8 cellular contexts compared by ENCODE assay signal in genomic region chr12:120265203-120265482, GRCh38. TPM values are rescaled to one million over a fixed set of nuclear protein-coding genes. Genes with fewer than 3 reads are reported as not detected.
DNase-seq lines count a peak whose midpoint lies in the region; ATAC-seq, FAIRE-seq and TF ChIP-seq lines count a peak whose summit lies in the region.

No MANE protein-coding gene starts in this region.

- H3K36me3 ChIP-seq in WERI-Rb-1 = no peaks in the 10 kb centered on the region
- H3K36me3 ChIP-seq in hepatocyte (replicated peaks; ENCODE audit: insufficient read depth, low read depth) = no peaks in the 10 kb centered on the region

- H3K27me3 ChIP-seq in WERI-Rb-1 (ENCODE audit: insufficient read depth, low read depth, severe bottlenecking) = no peaks in the 10 kb centered on the region
- H3K27me3 ChIP-seq in hepatocyte = no peaks in the 10 kb centered on the region

- H3K4me3 Mint-ChIP-seq in activated CD4-positive, alpha-beta T cell treated with anti-CD3 and anti-CD28 coated beads for 36 hours = peak overlapping the region; percentile 95
- H3K4me3 Mint-ChIP-seq in stimulated activated naive B cell treated with anti-CD40 and anti-IgM and Interleukin-4, amounts not matched to agents 10 μg/mL and 1 μg/mL and 100 μg/mL, for 72 hours = peak overlapping the region; percentile 76 to 78

- H3K27me3 Mint-ChIP-seq in activated CD4-positive, alpha-beta T cell treated with anti-CD3 and anti-CD28 coated beads for 36 hours = no peaks in the 10 kb centered on the region
- H3K27me3 Mint-ChIP-seq in stimulated activated naive B cell treated with anti-CD40 and anti-IgM and Interleukin-4, amounts not matched to agents 10 μg/mL and 1 μg/mL and 100 μg/mL, for 72 hours = peaks cover 48 to 77% of the 10 kb centered on the region in 2 donors

- no peaks in the 10 kb centered on the region for H3K9me3 ChIP-seq in WERI-Rb-1 (ENCODE audit: severe bottlenecking)
- H3K9me3 ChIP-seq in hepatocyte (ENCODE audit: low read depth) = no peaks in the 10 kb centered on the region

- peak overlapping the region; percentile 82 for H3K4me2 ChIP-seq in hepatocyte

- CTCF ChIA-PET in activated CD4-positive, alpha-beta T cell treated with anti-CD3 and anti-CD28 coated beads for 36 hours (lab: Charles Lee) = interaction anchor here (0.7 to 24.9 kb wide), 13 partner anchors 9 to 69 kb away, joined by 3 to 518 read pairs (median 3); partner anchors contain the start of genes RNU4-2, RPLP0 and SIRT4

- FAIRE-seq in D721Med (lab: Jason Lieb, UNC) = no peak

- POLR2A ChIA-PET in activated CD4-positive, alpha-beta T cell treated with anti-CD3 and anti-CD28 coated beads for 36 hours (lab: Charles Lee) = interaction anchor here (0.6 to 7.3 kb wide), 6 partner anchors 8 to 64 kb away, joined by 3 to 117 read pairs (median 26); partner anchors contain the start of genes RNU4-1, RNU4-2 and RPLP0

- H3K4me1 ChIP-seq in hepatocyte (ENCODE audit: insufficient read depth) = peaks cover 42% of the 10 kb centered on the region

- H3K4me3 ChIP-seq in WERI-Rb-1 (ENCODE audit: low read depth, low read length) (peak overlapping the region; percentile 63), hepatocyte (peak overlapping the region; percentile 95)

- no peak for ATAC-seq in activated CD4-positive, alpha-beta T cell treated with anti-CD3 and anti-CD28 coated beads for 36 hours
- ATAC-seq in stimulated activated naive B cell treated with anti-CD40 and anti-IgM and Interleukin-4, amounts not matched to agents 10 μg/mL and 1 μg/mL and 100 μg/mL, for 72 hours (replicated peaks) = no peak

- WGBS in hepatocyte (ENCODE audit: low lambda C conversion rate, missing lambda C conversion rate) = 0% methylated on average over 2 of the region's 21 CpGs

- intact Hi-C loops in activated CD4-positive, alpha-beta T cell treated with anti-CD3 and anti-CD28 coated beads for 36 hours (cut with DNase I, micrococcal nuclease) = loop anchor here (1.0 to 2.0 kb wide), 6 partner anchors 13 to 146 kb away; partner anchors contain the start of gene RPLP0 (in 2 of the 2)

- H3K4me1 Mint-ChIP-seq in activated CD4-positive, alpha-beta T cell treated with anti-CD3 and anti-CD28 coated beads for 36 hours = peaks cover 51% of the 10 kb centered on the region
- H3K4me1 Mint-ChIP-seq in stimulated activated naive B cell treated with anti-CD40 and anti-IgM and Interleukin-4, amounts not matched to agents 10 μg/mL and 1 μg/mL and 100 μg/mL, for 72 hours = peaks cover 17 to 34% of the 10 kb centered on the region in 2 donors

- peaks cover 10% of the 10 kb centered on the region for H3K36me3 Mint-ChIP-seq in activated CD4-positive, alpha-beta T cell treated with anti-CD3 and anti-CD28 coated beads for 36 hours (ENCODE audit: low read depth)
- peaks cover 0 to 2% of the 10 kb centered on the region in 2 donors for H3K36me3 Mint-ChIP-seq in stimulated activated naive B cell treated with anti-CD40 and anti-IgM and Interleukin-4, amounts not matched to agents 10 μg/mL and 1 μg/mL and 100 μg/mL, for 72 hours

- H3K27ac Mint-ChIP-seq in activated CD4-positive, alpha-beta T cell treated with anti-CD3 and anti-CD28 coated beads for 36 hours = peak overlapping the region; percentile 85
- H3K27ac Mint-ChIP-seq in stimulated activated naive B cell treated with anti-CD40 and anti-IgM and Interleukin-4, amounts not matched to agents 10 μg/mL and 1 μg/mL and 100 μg/mL, for 72 hours = no peak overlapping the region

- H4K20me1 ChIP-seq in hepatocyte (ENCODE audit: insufficient read depth, poor library complexity, severe bottlenecking) = peaks cover 40% of the 10 kb centered on the region

- peaks cover 53% of the 10 kb centered on the region for H3K79me2 ChIP-seq in hepatocyte

- no peaks in the 10 kb centered on the region for H3K9me3 Mint-ChIP-seq in activated CD4-positive, alpha-beta T cell treated with anti-CD3 and anti-CD28 coated beads for 36 hours (ENCODE audit: low read depth)
- no peaks in the 10 kb centered on the region for H3K9me3 Mint-ChIP-seq in stimulated activated naive B cell treated with anti-CD40 and anti-IgM and Interleukin-4, amounts not matched to agents 10 μg/mL and 1 μg/mL and 100 μg/mL, for 72 hours

- no peak overlapping the region for H2AFZ ChIP-seq in hepatocyte

- no peaks in the 10 kb centered on the region for H3K9me2 ChIP-seq in hepatocyte (replicated peaks; ENCODE audit: insufficient read depth)

- H3K27ac ChIP-seq in WERI-Rb-1 (peak overlapping the region; percentile 61; the same call in 1 of the 2 replicates), hepatocyte (peak overlapping the region; percentile 84)

- DNase-seq in activated CD4-positive, alpha-beta T cell treated with anti-CD3 and anti-CD28 coated beads for 36 hours = no peak
- DNase-seq in activated CD4-positive, alpha-beta T cell treated with anti-CD3 and anti-CD28 coated beads, Interleukin-2, amount 50 U/mL, for 1 hour = no peak
- DNase-seq in WERI-Rb-1 (no peak), hepatocyte (ENCODE audit: low spot score) (no peak), NCI-H1694 (lab: John Stamatoyannopoulos, UW) (no peak), NCI-H187 treated with DMSO at 0.1 percent for 48 hours (lab: John Stamatoyannopoulos, UW) (no peak), D721Med (ENCODE audit: insufficient read length, low spot score) (no peak)
- DNase-seq in stimulated activated naive B cell treated with anti-CD40 and anti-IgM and Interleukin-4, amounts not matched to agents 10 μg/mL and 1 μg/mL and 100 μg/mL, for 72 hours = no peak

- TF ChIP-seq CTCF in WERI-Rb-1 (IDR thresholded peaks at IDR 0.05; ENCODE audit: low read depth, low read length) (no peak), hepatocyte (IDR thresholded peaks at IDR 0.05; ENCODE audit: poor library complexity) (no peak), D721Med (IDR thresholded peaks at IDR 0.05; ENCODE audit: insufficient read depth, missing control alignments) (no peak)

RNA-seq across cellular contexts. Expression of gene PXN, which starts 0.4 kb away (rescaled TPM):
- 100 to 1,000 TPM in 1 of 2 experiments, 10 to 100 TPM in 1; 74.5 to 104 TPM for total RNA-seq in activated CD4-positive, alpha-beta T cell treated with anti-CD3 and anti-CD28 coated beads for 36 hours
- total RNA-seq in hepatocyte = 26.7 and 30.4 TPM in 2 replicates
- 61.7 and 69.3 TPM in 2 replicates for polyA plus RNA-seq in hepatocyte

RNA-seq across cellular contexts. Expression of gene RNU4-2, which starts 26.6 kb away (rescaled TPM):
- 1,000 to 10,000 TPM in 1 of 2 experiments, 100 to 1,000 TPM in 1; 385 to 1,689 TPM for total RNA-seq in activated CD4-positive, alpha-beta T cell treated with anti-CD3 and anti-CD28 coated beads for 36 hours
- under 0.01 TPM in 2 replicates for total RNA-seq in hepatocyte
- polyA plus RNA-seq in hepatocyte = not detected in 2 replicates

RNA-seq across cellular contexts. Expression of gene RNU4-1, which starts 27.9 kb away (rescaled TPM):
- 1,000 to 10,000 TPM in 1 of 2 experiments, 100 to 1,000 TPM in 1; 323 to 1,150 TPM for total RNA-seq in activated CD4-positive, alpha-beta T cell treated with anti-CD3 and anti-CD28 coated beads for 36 hours
- under 0.01 TPM in 2 replicates for total RNA-seq in hepatocyte
- polyA plus RNA-seq in hepatocyte = not detected in 2 replicates

RNA-seq across cellular contexts. Expression of gene SIRT4, which starts 37.0 kb away (rescaled TPM):
- 1 to 10 TPM; 2.2 to 4.0 TPM for total RNA-seq in activated CD4-positive, alpha-beta T cell treated with anti-CD3 and anti-CD28 coated beads for 36 hours
- total RNA-seq in hepatocyte = 3.9 and 7.7 TPM in 2 replicates
- polyA plus RNA-seq in hepatocyte = 3.0 and 5.5 TPM in 2 replicates

Comparison
In these comparisons a context has a peak if more than half of its experiments do, and no peak if none do; other contexts are left out.
1. RNA of gene RNU4-2, which starts 26.6 kb away (total RNA-seq): 385 to 1,689 TPM in activated CD4-positive, alpha-beta T cell treated with anti-CD3 and anti-CD28 coated beads for 36 hours; under 0.01 TPM in hepatocyte; every median in the first group is over 100 times any median in the second.
2. RNA of gene RNU4-1, which starts 27.9 kb away (total RNA-seq): 323 to 1,150 TPM in activated CD4-positive, alpha-beta T cell treated with anti-CD3 and anti-CD28 coated beads for 36 hours; under 0.01 TPM in hepatocyte; every median in the first group is over 100 times any median in the second.